18 cellular contexts compared by ENCODE assay signal in the genomic region with DNA sequence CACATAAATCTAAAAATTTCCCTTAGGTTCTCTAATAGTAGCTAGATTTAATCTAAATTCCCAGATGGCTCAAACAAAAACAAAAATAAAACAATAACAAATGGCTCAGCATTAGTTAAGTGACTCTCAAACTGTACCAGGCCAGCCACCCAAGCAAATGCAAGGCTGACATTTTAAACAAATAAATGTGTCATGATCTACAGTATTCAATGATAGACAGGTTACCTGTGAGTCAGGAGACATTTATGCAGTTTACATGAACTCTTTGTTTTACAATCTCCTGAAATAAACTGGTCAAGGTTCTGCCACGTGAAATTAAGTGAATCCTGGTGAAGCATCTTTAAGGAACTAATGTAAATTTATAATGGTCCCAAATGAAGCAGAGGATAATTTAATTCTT.
DNase-seq lines count a peak whose midpoint lies in the region; FAIRE-seq and TF ChIP-seq lines count a peak whose summit lies in the region.
"Had no signal": no experiment of that assay in that cellular context is flagged by ENCODE, and none has a peak within 500 bp of the region (broad histone marks: within the 10 kb centered on the region; RNA-seq: fewer than 3 reads in every experiment).

No MANE protein-coding gene starts in this region.

- 68% methylated on average over 1 of the region's 1 CpG for WGBS in smooth muscle cell (ENCODE audit: low lambda C conversion rate)

- FAIRE-seq in bronchial epithelial cell (lab: Jason Lieb, UNC) (no peak), GM12892 (lab: Jason Lieb, UNC) (no peak)
- FAIRE-seq: G401.6, GM12891, GM18507, H54, HTR-8/SVneo had no signal

- intact Hi-C loops in posterior cingulate gyrus (cut with DNase I): no loop called here

- H3K4me3 ChIP-seq in bronchial epithelial cell (ENCODE audit: low read depth, low read length): no peak overlapping the region
- no peak overlapping the region for H3K4me3 ChIP-seq in smooth muscle cell
- H3K4me3 ChIP-seq: BLaER1 treated with 17β-estradiol and CSF1 and Interleukin-3, amounts not matched to agents 10 nM and 100 nM; GM23248 had no signal

- no peaks in the 10 kb centered on the region for H3K36me3 ChIP-seq in bronchial epithelial cell (ENCODE audit: control insufficient read depth, insufficient read depth, low read length)
- no peaks in the 10 kb centered on the region for H3K36me3 ChIP-seq in smooth muscle cell (ENCODE audit: low read depth)
- H3K36me3 ChIP-seq: BLaER1 treated with 17β-estradiol and CSF1 and Interleukin-3, amounts not matched to agents 10 nM and 100 nM had no signal

- no peak overlapping the region for H3K27ac ChIP-seq in smooth muscle cell (ENCODE audit: low read depth)
- H3K27ac ChIP-seq: BLaER1 treated with 17β-estradiol and CSF1 and Interleukin-3, amounts not matched to agents 10 nM and 100 nM; GM23248; HL-60 had no signal

- no peak for TF ChIP-seq CTCF in bronchial epithelial cell (IDR thresholded peaks at IDR 0.05; ENCODE audit: insufficient read depth, low read length, severe bottlenecking)
- no peak for TF ChIP-seq CTCF in smooth muscle cell (IDR thresholded peaks at IDR 0.05; ENCODE audit: borderline replicate concordance, insufficient read depth, poor library complexity, severe bottlenecking)

- H3K9ac ChIP-seq in smooth muscle cell (ENCODE audit: low read depth): no peak overlapping the region
- H3K9ac ChIP-seq: BLaER1 treated with 17β-estradiol and CSF1 and Interleukin-3, amounts not matched to agents 10 nM and 100 nM; GM23248 had no signal

- DNase-seq in DMS53 (lab: John Stamatoyannopoulos, UW) (peak; percentile 5), HPDE6-E6E7 (ENCODE audit: extremely low spot score) (peak; percentile 37), bronchial epithelial cell (ENCODE audit: low read depth) (peak; percentile 44), smooth muscle cell (lab: John Stamatoyannopoulos, UW; ENCODE audit: unreplicated experiment) (no peak), GM12892 (ENCODE audit: insufficient read length) (no peak), posterior cingulate gyrus (no peak)
- DNase-seq: Calu3; CD8-positive, alpha-beta T cell; GM23248; HCEC 1CT; IMR-90 had no signal

- H3K27me3 ChIP-seq in bronchial epithelial cell (ENCODE audit: control insufficient read depth, insufficient read depth, low read length) (no peaks in the 10 kb centered on the region), smooth muscle cell (ENCODE audit: low read depth) (no peaks in the 10 kb centered on the region)
- H3K27me3 ChIP-seq: BLaER1 treated with 17β-estradiol and CSF1 and Interleukin-3, amounts not matched to agents 10 nM and 100 nM had no signal

- no peaks in the 10 kb centered on the region for H3K9me3 ChIP-seq in smooth muscle cell (replicated peaks; ENCODE audit: low read depth)

- TF ChIP-seq POLR2A in GM12892 (IDR thresholded peaks at IDR 0.05; ENCODE audit: low read depth, low read length): no peak

- H3K79me2 ChIP-seq in smooth muscle cell (ENCODE audit: low read depth): no peaks in the 10 kb centered on the region

- no peaks in the 10 kb centered on the region for H3K4me1 ChIP-seq in smooth muscle cell (ENCODE audit: low read depth)

- peak overlapping the region; percentile 20 for H2AFZ ChIP-seq in smooth muscle cell (ENCODE audit: low read depth)
- H2AFZ ChIP-seq: GM23248 had no signal

- no peak overlapping the region for H3K4me2 ChIP-seq in smooth muscle cell
- H3K4me2 ChIP-seq: BLaER1 treated with 17β-estradiol and CSF1 and Interleukin-3, amounts not matched to agents 10 nM and 100 nM had no signal

- H4K20me1 ChIP-seq in smooth muscle cell (ENCODE audit: low read depth): no peaks in the 10 kb centered on the region
- H4K20me1 ChIP-seq: BLaER1 treated with 17β-estradiol and CSF1 and Interleukin-3, amounts not matched to agents 10 nM and 100 nM had no signal

- no peaks in the 10 kb centered on the region for H3F3A ChIP-seq in smooth muscle cell (ENCODE audit: low read depth)

Comparison
In these comparisons a context has a peak if more than half of its experiments do, and no peak if none do; other contexts are left out.
1. DNase-seq: peak in DMS53 (single experiment), HPDE6-E6E7 (single experiment) and bronchial epithelial cell (single experiment); none in smooth muscle cell (single experiment), GM12892 (single experiment) and posterior cingulate gyrus (0 of 10).